Comparison of ENCODE assay signal across 9 cellular contexts in the genomic region with DNA sequence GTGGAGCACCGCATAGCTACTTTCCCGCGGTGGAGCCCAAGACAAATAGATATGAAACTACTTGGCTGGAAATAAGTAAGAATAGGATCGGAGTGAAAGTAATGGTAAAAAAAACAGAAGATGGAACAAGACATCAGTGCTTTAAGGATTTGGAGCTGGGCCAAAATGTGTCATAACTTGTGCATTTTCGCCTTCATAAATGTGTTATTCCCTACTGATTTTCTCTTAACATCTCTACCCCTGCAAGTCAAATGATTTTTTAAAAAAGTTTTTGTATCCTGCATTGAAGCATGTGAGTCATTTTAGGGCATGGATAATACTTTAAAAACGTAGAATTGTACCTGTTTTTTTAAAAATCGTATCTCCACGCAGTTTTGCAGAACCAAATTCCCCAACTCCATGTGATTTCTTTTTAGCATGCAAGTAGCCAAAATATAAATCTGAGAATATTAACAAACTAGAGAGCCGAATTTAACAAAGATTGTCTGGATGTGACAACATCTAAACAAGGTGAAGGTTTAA. TPM values are rescaled to one million over a fixed set of nuclear protein-coding genes. Genes with fewer than 3 reads are reported as not detected.
DNase-seq lines count a peak whose midpoint lies in the region; ATAC-seq, FAIRE-seq and TF ChIP-seq lines count a peak whose summit lies in the region.
"Had no signal": no experiment of that assay in that cellular context is flagged by ENCODE, and none has a peak within 500 bp of the region (broad histone marks: within the 10 kb centered on the region; RNA-seq: fewer than 3 reads in every experiment).

No MANE protein-coding gene starts in this region.

- FAIRE-seq in pancreas (lab: Jason Lieb, UNC), result no peak
- FAIRE-seq: A204.1 had no signal

- H3K4me1 ChIP-seq in Peyer's patch (peaks cover 0 to 7% (median 3%) of the 10 kb centered on the region in 4 donors), esophagus muscularis mucosa (peaks cover 7 to 47% (median 32%) of the 10 kb centered on the region in 4 donors), pancreas (peaks cover 0 to 14% (median 3%) of the 10 kb centered on the region in 3 donors)

- H3K27ac ChIP-seq in Peyer's patch (peak overlapping the region in 3 of 4 donors; percentile 30 to 60 (median 57)), esophagus muscularis mucosa (replicated peaks in 1 of 4) (peak overlapping the region; percentile 88 to 96 (median 92)), pancreas (peak overlapping the region in 3 of 4 donors; percentile 17 to 64 (median 53))

- ATAC-seq in pancreas (no peak), HG03045 (IDR thresholded peaks at IDR 0.05; ENCODE audit: unreplicated experiment) (no peak), GM19035 (IDR thresholded peaks at IDR 0.05; ENCODE audit: unreplicated experiment) (no peak)

- H3K27me3 ChIP-seq in Peyer's patch (no peaks in the 10 kb centered on the region), esophagus muscularis mucosa (no peaks in the 10 kb centered on the region), pancreas (no peaks in the 10 kb centered on the region)

- DNase-seq in DMS 273 (lab: John Stamatoyannopoulos, UW; ENCODE audit: unreplicated experiment) (peak; percentile 71), DMS 273 treated with DMSO at 0.1 percent for 48 hours (lab: John Stamatoyannopoulos, UW) (no peak), Peyer's patch (no peak), esophagus muscularis mucosa (ENCODE audit: extremely low spot score) (no peak), pancreas (no peak), hippocampal formation (lab: John Stamatoyannopoulos, UW) (no peak)

- TF ChIP-seq CTCF in Peyer's patch (IDR thresholded peaks at IDR 0.05) (no peak), esophagus muscularis mucosa (IDR thresholded peaks at IDR 0.05) (no peak), pancreas (IDR thresholded peaks at IDR 0.05) (no peak)

- 7% methylated on average over 9 of the region's 9 CpGs for WGBS in esophagus muscularis mucosa
- WGBS in pancreas, 2 donors, result 6 to 8% methylated on average over 9 of the region's 9 CpGs

- peak overlapping the region; percentile 67 to 95 (median 78) for H3K4me3 ChIP-seq in Peyer's patch
- H3K4me3 ChIP-seq in esophagus muscularis mucosa, result peak overlapping the region; percentile 85 to 90 (median 88)
- H3K4me3 ChIP-seq in pancreas, result peak overlapping the region in 3 of 4 donors; percentile 64 to 85 (median 82)

- intact Hi-C loops in esophagus muscularis mucosa (cut with DNase I) (loop anchor here (2.0 kb wide), 1 partner anchor 29 kb away; no protein-coding TSS in a partner anchor), pancreas (cut with DNase I) (no loop called here)

- H3K36me3 ChIP-seq in Peyer's patch, result no peaks in the 10 kb centered on the region
- no peaks in the 10 kb centered on the region for H3K36me3 ChIP-seq in esophagus muscularis mucosa
- no peaks in the 10 kb centered on the region for H3K36me3 ChIP-seq in pancreas

- TF ChIP-seq POLR2A in Peyer's patch (IDR thresholded peaks at IDR 0.05), result no peak
- TF ChIP-seq POLR2A in esophagus muscularis mucosa (IDR thresholded peaks at IDR 0.05; ENCODE audit: low read depth), result no peak

- no peak for TF ChIP-seq EP300 in esophagus muscularis mucosa (IDR thresholded peaks at IDR 0.05)

- H3K9me3 ChIP-seq in Peyer's patch (peaks cover 0 to 5% (median 1%) of the 10 kb centered on the region in 4 donors), esophagus muscularis mucosa (no peaks in the 10 kb centered on the region), pancreas (no peaks in the 10 kb centered on the region)

RNA-seq across cellular contexts. Expression of a gene that starts 0.9 kb away (rescaled TPM):
- total RNA-seq in Peyer's patch, result 10 to 100 TPM in 2 of 4 donors, 1 to 10 TPM in 2; 2.7 to 11.9 (median 8.8) TPM
- 10 to 100 TPM in 1 of 4 donors, 1 to 10 TPM in 3; 7.6 to 11.2 (median 9.0) TPM for total RNA-seq in esophagus muscularis mucosa
- 1 to 10 TPM; 1.8 to 3.3 (median 2.8) TPM for total RNA-seq in pancreas
- 1 to 10 TPM; 3.6 to 6.4 TPM for polyA plus RNA-seq in pancreas
